Comparison of ENCODE assay signal across 2 cellular contexts in the genomic region with DNA sequence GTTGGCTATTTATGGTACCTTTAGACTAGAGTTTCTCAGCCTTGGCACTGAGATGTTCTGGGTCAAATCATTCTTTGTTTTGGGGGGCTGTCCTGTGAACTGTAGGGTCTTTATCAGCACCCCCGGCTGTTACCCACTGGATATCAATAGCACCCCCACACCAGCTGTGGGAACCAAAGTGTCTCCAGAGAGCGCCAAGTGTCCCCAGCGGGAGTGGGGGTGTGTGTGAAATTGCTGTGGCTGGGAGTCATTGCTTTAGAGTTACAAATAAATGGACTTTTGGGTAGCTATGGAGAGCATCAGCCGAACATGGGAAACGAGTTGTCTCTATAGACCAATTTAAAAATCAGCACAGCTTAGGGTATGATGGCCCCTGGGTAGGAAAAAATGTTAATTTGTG.
"Had no signal": no experiment of that assay in that cellular context is flagged by ENCODE, and none has a peak within 500 bp of the region (broad histone marks: within the 10 kb centered on the region; RNA-seq: fewer than 3 reads in every experiment).

No MANE protein-coding gene starts in this region.

- DNase-seq: GDM1, GF-D8 had no signal
